8 cellular contexts compared by ENCODE assay signal in the genomic region with DNA sequence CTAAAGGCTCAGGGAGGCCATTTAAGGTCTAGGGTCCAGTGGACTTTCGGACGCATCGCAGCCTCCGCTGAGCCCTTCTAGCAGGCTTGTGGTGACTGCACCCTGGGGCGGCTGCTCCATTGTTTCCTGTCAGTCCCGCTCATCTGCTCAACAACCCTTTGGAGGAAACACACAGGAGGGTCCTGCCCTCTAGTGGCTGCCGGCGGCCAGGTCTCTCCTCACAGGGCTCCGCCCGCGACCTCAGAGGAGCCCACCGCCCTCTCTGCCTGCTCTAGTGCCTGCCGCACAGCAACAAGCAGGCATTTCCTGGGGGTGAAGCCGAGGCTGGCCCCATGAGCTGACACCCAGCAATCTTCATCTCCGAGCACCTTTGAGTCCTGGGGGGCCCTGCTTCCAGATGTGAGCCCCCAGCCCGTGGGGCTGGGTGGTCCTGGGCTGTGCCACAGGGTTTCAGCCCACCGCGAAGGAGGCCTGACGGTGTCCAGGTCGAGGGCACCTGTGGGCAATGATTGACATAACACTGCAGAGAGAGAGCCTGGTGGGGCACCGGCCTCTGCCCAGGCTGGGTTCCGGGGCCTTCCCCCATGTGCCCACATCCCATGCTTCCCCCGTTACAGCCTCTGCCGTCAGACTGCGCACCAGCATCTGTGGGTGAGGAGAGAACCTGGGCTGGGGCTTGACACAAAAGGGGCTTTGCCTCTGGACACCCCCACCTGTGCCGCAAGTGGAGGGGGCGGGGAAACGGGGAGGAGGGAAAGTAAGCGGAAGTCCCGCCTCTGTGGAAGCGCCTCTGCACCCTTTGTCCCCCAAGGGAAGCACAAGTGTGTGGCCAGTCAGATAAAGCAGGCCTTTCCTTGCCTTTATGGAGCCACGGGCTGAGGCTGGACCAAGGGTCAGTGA. TPM values are rescaled to one million over a fixed set of nuclear protein-coding genes. Genes with fewer than 3 reads are reported as not detected.
DNase-seq lines count a peak whose midpoint lies in the region; ATAC-seq and TF ChIP-seq lines count a peak whose summit lies in the region.

No MANE protein-coding gene starts in this region.

- H3K9me3 ChIP-seq in liver (ENCODE audit: control insufficient read depth in 4 of 4, low read length in 3 of 4): no peaks in the 10 kb centered on the region

- DNase-seq in AG10803 (ENCODE audit: low read depth) (peak; percentile 73), NCI-H510A (lab: John Stamatoyannopoulos, UW) (peak; percentile 44), dedifferentiated amniotic fluid mesenchymal stem cell (ENCODE audit: extremely low spot score) (peak; percentile 34)
- DNase-seq in activated CD4-positive, alpha-beta T cell treated with anti-CD3 and anti-CD28 coated beads for 4 hours: peak; percentile 84 to 87
- peak; percentile 87 for DNase-seq in stimulated activated CD4-positive, alpha-beta T cell treated with anti-CD3 and anti-CD28 coated beads, Interleukin-4, amount 100 ng/mL, for 1 hour

- peak; percentile 87 for TF ChIP-seq CTCF in AG10803 (conservative IDR thresholded peaks at IDR 0.05; ENCODE audit: low read length)
- peak; percentile 92 for TF ChIP-seq CTCF in liver (IDR thresholded peaks at IDR 0.05; ENCODE audit: low read depth, low read length, missing input control)

- H3K4me1 ChIP-seq in liver (ENCODE audit: control insufficient read depth in 4 of 4, insufficient read depth in 4 of 4, low read length in 3 of 4): peaks cover 0 to 21% (median 14%) of the 10 kb centered on the region in 4 donors

- H3K9ac ChIP-seq in liver (ENCODE audit: low read depth in 1 of 2, low read length in 2 of 2): peak overlapping the region; percentile 58 to 64

- H3K27me3 ChIP-seq in liver (ENCODE audit: control insufficient read depth in 4 of 4, insufficient read depth in 4 of 4, low read length in 3 of 4): no peaks in the 10 kb centered on the region

- H3K27ac ChIP-seq in liver (ENCODE audit: low read depth in 1 of 2, low read length in 2 of 2): peak overlapping the region; percentile 37 to 45

- WGBS in liver: 1% methylated on average over 32 of the region's 32 CpGs

- TF ChIP-seq RAD21 in liver (IDR thresholded peaks at IDR 0.05): peak; percentile 93 to 94

- no peaks in the 10 kb centered on the region for H3K36me3 ChIP-seq in liver (ENCODE audit: control insufficient read depth in 4 of 4, insufficient read depth in 3 of 4, low read depth in 1 of 4, low read length in 3 of 4)

- H3K4me3 ChIP-seq in AG10803 (ENCODE audit: low read length) (peak overlapping the region; percentile 65), liver (ENCODE audit: low read depth in 1 of 3, low read length in 3 of 3) (peak overlapping the region; percentile 53 to 74 (median 70))

- ATAC-seq in GM18873 (IDR thresholded peaks at IDR 0.05; ENCODE audit: low FRiP score, unreplicated experiment) (peak; percentile 57), HG03135 (IDR thresholded peaks at IDR 0.05; ENCODE audit: unreplicated experiment) (peak; percentile 80)

TF ChIP-seq in liver, 16 proteins besides CTCF, POLR2A, EP300 and RAD21:
- TF ChIP-seq, protein P1, sequence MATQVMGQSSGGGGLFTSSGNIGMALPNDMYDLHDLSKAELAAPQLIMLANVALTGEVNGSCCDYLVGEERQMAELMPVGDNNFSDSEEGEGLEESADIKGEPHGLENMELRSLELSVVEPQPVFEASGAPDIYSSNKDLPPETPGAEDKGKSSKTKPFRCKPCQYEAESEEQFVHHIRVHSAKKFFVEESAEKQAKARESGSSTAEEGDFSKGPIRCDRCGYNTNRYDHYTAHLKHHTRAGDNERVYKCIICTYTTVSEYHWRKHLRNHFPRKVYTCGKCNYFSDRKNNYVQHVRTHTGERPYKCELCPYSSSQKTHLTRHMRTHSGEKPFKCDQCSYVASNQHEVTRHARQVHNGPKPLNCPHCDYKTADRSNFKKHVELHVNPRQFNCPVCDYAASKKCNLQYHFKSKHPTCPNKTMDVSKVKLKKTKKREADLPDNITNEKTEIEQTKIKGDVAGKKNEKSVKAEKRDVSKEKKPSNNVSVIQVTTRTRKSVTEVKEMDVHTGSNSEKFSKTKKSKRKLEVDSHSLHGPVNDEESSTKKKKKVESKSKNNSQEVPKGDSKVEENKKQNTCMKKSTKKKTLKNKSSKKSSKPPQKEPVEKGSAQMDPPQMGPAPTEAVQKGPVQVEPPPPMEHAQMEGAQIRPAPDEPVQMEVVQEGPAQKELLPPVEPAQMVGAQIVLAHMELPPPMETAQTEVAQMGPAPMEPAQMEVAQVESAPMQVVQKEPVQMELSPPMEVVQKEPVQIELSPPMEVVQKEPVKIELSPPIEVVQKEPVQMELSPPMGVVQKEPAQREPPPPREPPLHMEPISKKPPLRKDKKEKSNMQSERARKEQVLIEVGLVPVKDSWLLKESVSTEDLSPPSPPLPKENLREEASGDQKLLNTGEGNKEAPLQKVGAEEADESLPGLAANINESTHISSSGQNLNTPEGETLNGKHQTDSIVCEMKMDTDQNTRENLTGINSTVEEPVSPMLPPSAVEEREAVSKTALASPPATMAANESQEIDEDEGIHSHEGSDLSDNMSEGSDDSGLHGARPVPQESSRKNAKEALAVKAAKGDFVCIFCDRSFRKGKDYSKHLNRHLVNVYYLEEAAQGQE (IDR thresholded peaks at IDR 0.05): peak; percentile 44
- TF ChIP-seq, protein P2, sequence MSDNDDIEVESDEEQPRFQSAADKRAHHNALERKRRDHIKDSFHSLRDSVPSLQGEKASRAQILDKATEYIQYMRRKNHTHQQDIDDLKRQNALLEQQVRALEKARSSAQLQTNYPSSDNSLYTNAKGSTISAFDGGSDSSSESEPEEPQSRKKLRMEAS (IDR thresholded peaks at IDR 0.05): no peak
- TF ChIP-seq YY1 (IDR thresholded peaks at IDR 0.05) (peak; percentile 68), HNF4A (conservative IDR thresholded peaks at IDR 0.05) (peak; percentile 13 to 63), HNF4G (IDR thresholded peaks at IDR 0.05) (no peak), RXRA (IDR thresholded peaks at IDR 0.05) (peak; percentile 22 to 40), GABPA (IDR thresholded peaks at IDR 0.05 in 1 of 2, conservative IDR thresholded peaks at IDR 0.05 in 1 of 2) (peak; percentile 57 to 85)

RNA-seq across cellular contexts. Expression of a gene that starts 27.0 kb away (rescaled TPM):
- 10 to 100 TPM; 16.1 to 17.8 TPM for total RNA-seq in liver
- 1 to 10 TPM; 4.4 to 4.7 TPM for polyA plus RNA-seq in liver

RNA-seq across cellular contexts. Expression of a gene that starts 57.3 kb away (rescaled TPM):
- 10 to 100 TPM; 11.5 to 12.2 TPM for total RNA-seq in liver
- 10 to 100 TPM in 1 of 2 donors, 1 to 10 TPM in 1; 8.0 to 12.6 TPM for polyA plus RNA-seq in liver

Comparison
In these comparisons a context has a peak if more than half of its experiments do, and no peak if none do; other contexts are left out.
1. Peak in every context shown above with its lines: DNase-seq, ATAC-seq, H3K4me3 ChIP-seq and H3K27ac ChIP-seq.
2. DNase-seq: peak in every context shown above with its lines; median percentile 87 in stimulated activated CD4-positive, alpha-beta T cell treated with anti-CD3 and anti-CD28 coated beads, Interleukin-4, amount 100 ng/mL, for 1 hour; 86 in activated CD4-positive, alpha-beta T cell treated with anti-CD3 and anti-CD28 coated beads for 4 hours; 73 in AG10803; 44 in NCI-H510A; 34 in dedifferentiated amniotic fluid mesenchymal stem cell.